21 cellular contexts compared by ENCODE assay signal in the genomic region with DNA sequence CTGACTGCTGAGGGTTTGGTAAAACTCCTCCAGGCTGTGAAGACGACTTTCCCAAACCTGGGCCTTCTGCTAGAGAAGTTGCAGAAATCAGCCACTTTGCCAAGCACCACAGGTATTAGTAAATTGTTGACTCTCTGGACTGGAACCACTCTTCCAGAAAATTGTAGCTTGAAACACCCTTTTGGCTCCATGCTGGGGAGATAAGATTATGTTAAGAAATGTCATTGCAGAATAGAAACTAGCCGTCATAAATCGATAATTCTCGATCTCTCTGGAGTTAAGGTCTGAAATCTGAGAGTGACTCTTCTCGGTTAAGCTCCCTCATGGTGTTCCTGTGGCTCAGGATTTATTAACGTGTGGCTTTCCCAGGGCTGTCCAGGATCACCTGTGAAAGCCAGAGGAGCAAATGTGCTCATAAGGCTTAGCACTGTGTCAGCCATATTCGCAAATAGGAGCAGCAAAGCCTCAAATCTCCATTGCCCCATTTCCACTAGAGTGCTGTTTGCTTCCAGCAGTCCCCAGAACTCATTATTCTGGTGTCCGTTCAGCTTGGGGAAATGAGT. TPM values are rescaled to one million over a fixed set of nuclear protein-coding genes. Genes with fewer than 3 reads are reported as not detected.
A peak's percentile ranks its signal among the peaks of the same experiment; 100 is the strongest.
DNase-seq lines count a peak whose midpoint lies in the region; ATAC-seq and TF ChIP-seq lines count a peak whose summit lies in the region.
"Had no signal": no experiment of that assay in that cellular context is flagged by ENCODE, and none has a peak within 500 bp of the region (broad histone marks: within the 10 kb centered on the region; RNA-seq: fewer than 3 reads in every experiment).

No MANE protein-coding gene starts in this region.

- H3K36me3 ChIP-seq in HEK293 (ENCODE audit: control insufficient read depth in 2 of 2, insufficient read depth in 1 of 2, low read length in 2 of 2), result peaks cover 0 to 45% of the 10 kb centered on the region in 2 experiments; a peak in 2 of 3 replicates
- no peaks in the 10 kb centered on the region for H3K36me3 ChIP-seq in body of pancreas (replicated peaks in 1 of 2; ENCODE audit: insufficient read depth in 1 of 2, low read depth in 2 of 2)

- TF ChIP-seq POLR2A in body of pancreas (IDR thresholded peaks at IDR 0.05), result no peak

- no peak for ATAC-seq in body of pancreas
- ATAC-seq in right cardiac atrium, result no peak
- ATAC-seq in GM19023 (IDR thresholded peaks at IDR 0.05; ENCODE audit: unreplicated experiment), result no peak
- no peak for ATAC-seq in HG02973 (IDR thresholded peaks at IDR 0.05; ENCODE audit: unreplicated experiment)
- ATAC-seq: A549, GM12878, K562 had no signal

- DNase-seq in NCI-H146 (lab: John Stamatoyannopoulos, UW) (peak; percentile 8), NCI-H146 treated with DMSO at 0.1 percent for 48 hours (lab: John Stamatoyannopoulos, UW; ENCODE audit: unreplicated experiment) (no peak), body of pancreas (peak in 1 of 4 donors; percentile 21), right cardiac atrium (no peak)
- DNase-seq: AML-193; Caco-2; CD4-positive, alpha-beta T cell; DND-41; EL; H9 had no signal

- TF ChIP-seq CTCF in HEK293 (tag by site-specific recombination; IDR thresholded peaks at IDR 0.05), result no peak
- no peak for TF ChIP-seq CTCF in body of pancreas (IDR thresholded peaks at IDR 0.05)

- WGBS in body of pancreas, 2 donors, result 46 to 50% methylated on average over 8 of the region's 8 CpGs
- WGBS in right cardiac atrium, result 96% methylated on average over 8 of the region's 8 CpGs

- H3K4me3 ChIP-seq in HEK293 (ENCODE audit: low read depth, low read length), result no peak overlapping the region
- no peak overlapping the region for H3K4me3 ChIP-seq in body of pancreas
- no peak overlapping the region for H3K4me3 ChIP-seq in right cardiac atrium (ENCODE audit: low read length)
- H3K4me3 ChIP-seq: A549, GM12878, K562 had no signal

- H3K9me3 ChIP-seq in HEK293 (ENCODE audit: control insufficient read depth, insufficient read depth, low read depth, low read length) (no peaks in the 10 kb centered on the region), body of pancreas (no peaks in the 10 kb centered on the region), right cardiac atrium (ENCODE audit: control insufficient read depth, low read length) (no peaks in the 10 kb centered on the region)
- H3K9me3 ChIP-seq: A549, Caco-2 had no signal

- H3K4me1 ChIP-seq in HEK293 (ENCODE audit: control insufficient read depth, insufficient read depth, low read length) (peaks cover 5% of the 10 kb centered on the region; the same call in 1 of the 2 replicates), body of pancreas (peaks cover 98% of the 10 kb centered on the region), right cardiac atrium (ENCODE audit: control insufficient read depth, insufficient read depth, low read length) (no peaks in the 10 kb centered on the region)
- H3K4me1 ChIP-seq: A549 had no signal

- intact Hi-C loops in body of pancreas (cut with DNase I) (no loop called here), right cardiac atrium (cut with DNase I) (no loop called here)

- H3K27ac ChIP-seq in HEK293 (ENCODE audit: extremely low read depth, low read depth, low read length) (no peak overlapping the region), body of pancreas (peak overlapping the region in 3 of 4 donors; percentile 52 to 76 (median 54)), right cardiac atrium (ENCODE audit: low read length) (no peak overlapping the region)
- H3K27ac ChIP-seq: 22Rv1, A549, C4-2B had no signal

- H3K27me3 ChIP-seq in body of pancreas (no peaks in the 10 kb centered on the region), right cardiac atrium (ENCODE audit: control insufficient read depth, insufficient read depth) (no peaks in the 10 kb centered on the region)

- CTCF ChIA-PET in HEK293 (lab: Yijun Ruan, JAX), result interaction anchor here (0.5 to 1.4 kb wide), 3 partner anchors 8 to 428 kb away, joined by 3 to 7 read pairs (median 4); no protein-coding TSS in a partner anchor

- POLR2A ChIA-PET in HEK293 (lab: Yijun Ruan, JAX), result no interaction called here

TF ChIP-seq in HEK293, 187 proteins besides CTCF, POLR2A, EP300 and RAD21 (continues in another document):
- TF ChIP-seq ZNF138 (tag by site-specific recombination; IDR thresholded peaks at IDR 0.05; ENCODE audit: borderline replicate concordance) (no peak), ZFP41 (tag by site-specific recombination; IDR thresholded peaks at IDR 0.05; ENCODE audit: borderline replicate concordance) (no peak), ZNF133 (tag by site-specific recombination; IDR thresholded peaks at IDR 0.05) (no peak), SCRT1 (tag by site-specific recombination; IDR thresholded peaks at IDR 0.05; ENCODE audit: borderline replicate concordance) (peak; percentile 85), KLF1 (tag by site-specific recombination; IDR thresholded peaks at IDR 0.05) (no peak), ZSCAN30 (tag by site-specific recombination; IDR thresholded peaks at IDR 0.05) (peak; percentile 79), ZNF426 (tag by site-specific recombination; IDR thresholded peaks at IDR 0.05) (no peak), YY1 (tag by site-specific recombination; IDR thresholded peaks at IDR 0.05) (no peak), MZF1 (tag by site-specific recombination; IDR thresholded peaks at IDR 0.05; ENCODE audit: borderline replicate concordance) (no peak), ZNF549 (tag by site-specific recombination; IDR thresholded peaks at IDR 0.05) (no peak), SETDB1 (IDR thresholded peaks at IDR 0.05; ENCODE audit: insufficient read length, low read length) (no peak), ZNF544 (tag by site-specific recombination; IDR thresholded peaks at IDR 0.05) (no peak), ZNF433 (tag by site-specific recombination; IDR thresholded peaks at IDR 0.05; ENCODE audit: low read depth) (no peak), ZNF404 (tag by site-specific recombination; IDR thresholded peaks at IDR 0.05) (no peak), KLF16 (tag by site-specific recombination; IDR thresholded peaks at IDR 0.05) (no peak), ZNF335 (tag by site-specific recombination; conservative IDR thresholded peaks at IDR 0.05) (no peak), ZNF146 (tag by site-specific recombination; IDR thresholded peaks at IDR 0.05) (no peak), SCRT2 (tag by site-specific recombination; IDR thresholded peaks at IDR 0.05) (no peak), ZNF529 (tag by site-specific recombination; IDR thresholded peaks at IDR 0.05; ENCODE audit: insufficient replicate concordance) (no peak)
- TF ChIP-seq, protein P1, sequence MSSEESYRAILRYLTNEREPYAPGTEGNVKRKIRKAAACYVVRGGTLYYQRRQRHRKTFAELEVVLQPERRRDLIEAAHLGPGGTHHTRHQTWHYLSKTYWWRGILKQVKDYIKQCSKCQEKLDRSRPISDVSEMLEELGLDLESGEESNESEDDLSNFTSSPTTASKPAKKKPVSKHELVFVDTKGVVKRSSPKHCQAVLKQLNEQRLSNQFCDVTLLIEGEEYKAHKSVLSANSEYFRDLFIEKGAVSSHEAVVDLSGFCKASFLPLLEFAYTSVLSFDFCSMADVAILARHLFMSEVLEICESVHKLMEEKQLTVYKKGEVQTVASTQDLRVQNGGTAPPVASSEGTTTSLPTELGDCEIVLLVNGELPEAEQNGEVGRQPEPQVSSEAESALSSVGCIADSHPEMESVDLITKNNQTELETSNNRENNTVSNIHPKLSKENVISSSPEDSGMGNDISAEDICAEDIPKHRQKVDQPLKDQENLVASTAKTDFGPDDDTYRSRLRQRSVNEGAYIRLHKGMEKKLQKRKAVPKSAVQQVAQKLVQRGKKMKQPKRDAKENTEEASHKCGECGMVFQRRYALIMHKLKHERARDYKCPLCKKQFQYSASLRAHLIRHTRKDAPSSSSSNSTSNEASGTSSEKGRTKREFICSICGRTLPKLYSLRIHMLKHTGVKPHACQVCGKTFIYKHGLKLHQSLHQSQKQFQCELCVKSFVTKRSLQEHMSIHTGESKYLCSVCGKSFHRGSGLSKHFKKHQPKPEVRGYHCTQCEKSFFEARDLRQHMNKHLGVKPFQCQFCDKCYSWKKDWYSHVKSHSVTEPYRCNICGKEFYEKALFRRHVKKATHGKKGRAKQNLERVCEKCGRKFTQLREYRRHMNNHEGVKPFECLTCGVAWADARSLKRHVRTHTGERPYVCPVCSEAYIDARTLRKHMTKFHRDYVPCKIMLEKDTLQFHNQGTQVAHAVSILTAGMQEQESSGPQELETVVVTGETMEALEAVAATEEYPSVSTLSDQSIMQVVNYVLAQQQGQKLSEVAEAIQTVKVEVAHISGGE (tag by site-specific recombination; conservative IDR thresholded peaks at IDR 0.05; ENCODE audit: low read depth), result no peak
- TF ChIP-seq, protein P2, sequence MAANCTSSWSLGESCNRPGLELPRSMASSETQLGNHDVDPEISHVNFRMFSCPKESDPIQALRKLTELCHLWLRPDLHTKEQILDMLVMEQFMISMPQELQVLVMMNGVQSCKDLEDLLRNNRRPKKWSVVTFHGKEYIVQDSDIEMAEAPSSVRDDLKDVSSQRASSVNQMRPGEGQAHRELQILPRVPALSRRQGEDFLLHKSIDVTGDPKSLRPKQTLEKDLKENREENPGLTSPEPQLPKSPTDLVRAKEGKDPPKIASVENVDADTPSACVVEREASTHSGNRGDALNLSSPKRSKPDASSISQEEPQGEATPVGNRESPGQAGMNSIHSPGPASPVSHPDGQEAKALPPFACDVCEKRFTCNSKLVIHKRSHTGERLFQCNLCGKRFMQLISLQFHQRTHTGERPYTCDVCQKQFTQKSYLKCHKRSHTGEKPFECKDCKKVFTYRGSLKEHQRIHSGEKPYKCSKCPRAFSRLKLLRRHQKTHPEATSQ (tag by site-specific recombination; IDR thresholded peaks at IDR 0.05), result no peak

RNA-seq across cellular contexts. Expression of a gene that starts 54.6 kb away (rescaled TPM):
- total RNA-seq in body of pancreas (10 to 100 TPM; 11.2 to 20.1 TPM), right cardiac atrium (10 to 100 TPM; 10.7 to 17.7 (median 14.9) TPM)
- 5.3 TPM for polyA plus RNA-seq in right cardiac atrium

RNA-seq across cellular contexts. Expression of a gene that starts 57.1 kb away (rescaled TPM):
- under 1 TPM; 0.52 to 0.66 TPM for total RNA-seq in body of pancreas
- not detected for total RNA-seq in right cardiac atrium
- not detected for polyA plus RNA-seq in right cardiac atrium
- total RNA-seq: Caco-2; CD4-positive, alpha-beta T cell; G401; GM12878; HT-29; K562 had no signal
- polyA plus RNA-seq: A549, BJ, GM12878, K562 had no signal

Comparison
In these comparisons a context has a peak if more than half of its experiments do, and no peak if none do; other contexts are left out.
1. H3K27ac ChIP-seq: peak in body of pancreas (3 of 4); none in HEK293 (single experiment) and right cardiac atrium (single experiment).